ENCODE assay signal across 8 cellular contexts in the genomic region with DNA sequence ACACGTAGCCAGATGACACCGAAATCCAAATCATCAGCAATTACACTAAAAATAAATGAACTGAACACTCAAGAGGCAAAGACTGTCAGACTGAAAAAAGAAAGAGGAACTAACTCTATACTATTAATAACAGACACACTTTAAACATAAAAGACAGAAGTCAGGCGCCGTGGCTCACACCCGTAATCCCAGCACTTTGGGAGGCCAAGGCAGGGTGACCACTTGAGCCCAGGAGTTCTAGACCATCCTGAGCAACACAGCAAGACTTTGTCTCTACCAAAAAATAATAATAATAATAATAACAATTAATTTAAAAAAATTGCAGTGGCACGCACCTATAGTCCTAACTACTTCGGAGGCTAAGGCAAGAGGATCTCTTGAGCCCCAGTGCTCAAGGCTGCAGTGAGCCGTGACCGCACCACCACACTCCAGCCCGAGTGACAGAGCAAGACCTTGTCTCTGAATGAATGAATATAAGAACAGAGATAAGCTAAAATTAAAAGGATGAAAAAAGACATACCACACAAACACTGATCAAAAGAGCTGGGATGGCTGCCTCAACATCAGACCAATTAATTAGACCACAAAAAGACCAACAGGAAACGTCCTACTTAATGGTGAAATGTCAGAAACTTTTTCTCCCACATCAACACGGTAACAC. TPM values are rescaled to one million over a fixed set of nuclear protein-coding genes. Genes with fewer than 3 reads are reported as not detected.
A peak's percentile ranks its signal among the peaks of the same experiment; 100 is the strongest.
DNase-seq lines count a peak whose midpoint lies in the region; ATAC-seq and TF ChIP-seq lines count a peak whose summit lies in the region.

No MANE protein-coding gene starts in this region.

- no peak for TF ChIP-seq CTCF in WTC11 (IDR thresholded peaks at IDR 0.05)

- H4K20me1 ChIP-seq in BLaER1 = peaks cover 100% of the 10 kb centered on the region

- no peaks in the 10 kb centered on the region for H3K27me3 Mint-ChIP-seq in WTC11 (ENCODE audit: low read depth)

- no peaks in the 10 kb centered on the region for H3K4me1 Mint-ChIP-seq in WTC11

- peak; percentile 53 for ATAC-seq in HG03108 (IDR thresholded peaks at IDR 0.05; ENCODE audit: unreplicated experiment)
- ATAC-seq in WTC11 = no peak

- H3K4me3 ChIP-seq in BLaER1 = peak overlapping the region; percentile 60

- peaks cover 99% of the 10 kb centered on the region for H3K4me1 ChIP-seq in BLaER1

- peaks cover 44% of the 10 kb centered on the region for H3K36me3 ChIP-seq in BLaER1

- peaks cover 32% of the 10 kb centered on the region for H3K36me3 Mint-ChIP-seq in WTC11

- no peaks in the 10 kb centered on the region for H3K9me3 ChIP-seq in BLaER1

- no peak overlapping the region for H3K4me3 Mint-ChIP-seq in WTC11

- CTCF ChIA-PET in WTC11 (lab: Charles Lee) = interaction anchor here (1.5 kb wide), 1 partner anchor 99 kb away, joined by 3 read pairs; no protein-coding TSS in a partner anchor

- POLR2A ChIA-PET in WTC11 (lab: Charles Lee) = no interaction called here

- no peaks in the 10 kb centered on the region for H3K9me3 Mint-ChIP-seq in WTC11

- H3K27ac ChIP-seq in BLaER1 = peak overlapping the region; percentile 85

- intact Hi-C loops in posterior vena cava (cut with DNase I) = no loop called here

- 0 out of 2 replicates have a peak overlapping the region, but pooled peaks have one; percentile 15 for H3K27ac Mint-ChIP-seq in WTC11

- DNase-seq in GM19240 (ENCODE audit: insufficient read length, low spot score) (peak; percentile 61), WTC11 (ENCODE audit: low spot score) (no peak), middle frontal gyrus (ENCODE audit: extremely low spot score, low spot score) (no peak), posterior vena cava (ENCODE audit: low spot score) (no peak), NCI-H2196 (lab: John Stamatoyannopoulos, UW; ENCODE audit: unreplicated experiment) (no peak)
- no peak for DNase-seq in activated naive CD4-positive, alpha-beta T cell treated with anti-CD3 and anti-CD28 coated beads, Interleukin-2, amount 50 U/mL, for 16 hours

- H3K4me2 ChIP-seq in BLaER1 = peak overlapping the region; percentile 95

- 0 out of 2 replicates have a peak, but pooled peaks cover 5% of the 10 kb centered on the region for H3K27me3 ChIP-seq in BLaER1

- peak overlapping the region; percentile 66; the same call in 1 of the 2 replicates for H3K9ac ChIP-seq in BLaER1

TF ChIP-seq in WTC11, 78 proteins besides CTCF, POLR2A, EP300 and RAD21 (continues in another document):
- TF ChIP-seq FOXJ3 (CRISPR knock-in tag; IDR thresholded peaks at IDR 0.05; ENCODE audit: borderline replicate concordance) = no peak
- no peak for TF ChIP-seq NR3C1 (CRISPR knock-in tag; conservative IDR thresholded peaks at IDR 0.05; ENCODE audit: low read depth)
- TF ChIP-seq, protein P1, sequence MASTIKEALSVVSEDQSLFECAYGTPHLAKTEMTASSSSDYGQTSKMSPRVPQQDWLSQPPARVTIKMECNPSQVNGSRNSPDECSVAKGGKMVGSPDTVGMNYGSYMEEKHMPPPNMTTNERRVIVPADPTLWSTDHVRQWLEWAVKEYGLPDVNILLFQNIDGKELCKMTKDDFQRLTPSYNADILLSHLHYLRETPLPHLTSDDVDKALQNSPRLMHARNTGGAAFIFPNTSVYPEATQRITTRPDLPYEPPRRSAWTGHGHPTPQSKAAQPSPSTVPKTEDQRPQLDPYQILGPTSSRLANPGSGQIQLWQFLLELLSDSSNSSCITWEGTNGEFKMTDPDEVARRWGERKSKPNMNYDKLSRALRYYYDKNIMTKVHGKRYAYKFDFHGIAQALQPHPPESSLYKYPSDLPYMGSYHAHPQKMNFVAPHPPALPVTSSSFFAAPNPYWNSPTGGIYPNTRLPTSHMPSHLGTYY (CRISPR knock-in tag; IDR thresholded peaks at IDR 0.05) = no peak
- TF ChIP-seq, protein P2, sequence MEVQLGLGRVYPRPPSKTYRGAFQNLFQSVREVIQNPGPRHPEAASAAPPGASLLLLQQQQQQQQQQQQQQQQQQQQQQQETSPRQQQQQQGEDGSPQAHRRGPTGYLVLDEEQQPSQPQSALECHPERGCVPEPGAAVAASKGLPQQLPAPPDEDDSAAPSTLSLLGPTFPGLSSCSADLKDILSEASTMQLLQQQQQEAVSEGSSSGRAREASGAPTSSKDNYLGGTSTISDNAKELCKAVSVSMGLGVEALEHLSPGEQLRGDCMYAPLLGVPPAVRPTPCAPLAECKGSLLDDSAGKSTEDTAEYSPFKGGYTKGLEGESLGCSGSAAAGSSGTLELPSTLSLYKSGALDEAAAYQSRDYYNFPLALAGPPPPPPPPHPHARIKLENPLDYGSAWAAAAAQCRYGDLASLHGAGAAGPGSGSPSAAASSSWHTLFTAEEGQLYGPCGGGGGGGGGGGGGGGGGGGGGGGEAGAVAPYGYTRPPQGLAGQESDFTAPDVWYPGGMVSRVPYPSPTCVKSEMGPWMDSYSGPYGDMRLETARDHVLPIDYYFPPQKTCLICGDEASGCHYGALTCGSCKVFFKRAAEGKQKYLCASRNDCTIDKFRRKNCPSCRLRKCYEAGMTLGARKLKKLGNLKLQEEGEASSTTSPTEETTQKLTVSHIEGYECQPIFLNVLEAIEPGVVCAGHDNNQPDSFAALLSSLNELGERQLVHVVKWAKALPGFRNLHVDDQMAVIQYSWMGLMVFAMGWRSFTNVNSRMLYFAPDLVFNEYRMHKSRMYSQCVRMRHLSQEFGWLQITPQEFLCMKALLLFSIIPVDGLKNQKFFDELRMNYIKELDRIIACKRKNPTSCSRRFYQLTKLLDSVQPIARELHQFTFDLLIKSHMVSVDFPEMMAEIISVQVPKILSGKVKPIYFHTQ (CRISPR knock-in tag; IDR thresholded peaks at IDR 0.05) = no peak
- TF ChIP-seq, protein P3, sequence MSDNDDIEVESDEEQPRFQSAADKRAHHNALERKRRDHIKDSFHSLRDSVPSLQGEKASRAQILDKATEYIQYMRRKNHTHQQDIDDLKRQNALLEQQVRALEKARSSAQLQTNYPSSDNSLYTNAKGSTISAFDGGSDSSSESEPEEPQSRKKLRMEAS (CRISPR knock-in tag; IDR thresholded peaks at IDR 0.05) = no peak
- TF ChIP-seq GTF2I (CRISPR knock-in tag; conservative IDR thresholded peaks at IDR 0.05) = no peak
- TF ChIP-seq ZNF263 (CRISPR knock-in tag; IDR thresholded peaks at IDR 0.05; ENCODE audit: low read depth) = no peak
- TF ChIP-seq, protein P4, sequence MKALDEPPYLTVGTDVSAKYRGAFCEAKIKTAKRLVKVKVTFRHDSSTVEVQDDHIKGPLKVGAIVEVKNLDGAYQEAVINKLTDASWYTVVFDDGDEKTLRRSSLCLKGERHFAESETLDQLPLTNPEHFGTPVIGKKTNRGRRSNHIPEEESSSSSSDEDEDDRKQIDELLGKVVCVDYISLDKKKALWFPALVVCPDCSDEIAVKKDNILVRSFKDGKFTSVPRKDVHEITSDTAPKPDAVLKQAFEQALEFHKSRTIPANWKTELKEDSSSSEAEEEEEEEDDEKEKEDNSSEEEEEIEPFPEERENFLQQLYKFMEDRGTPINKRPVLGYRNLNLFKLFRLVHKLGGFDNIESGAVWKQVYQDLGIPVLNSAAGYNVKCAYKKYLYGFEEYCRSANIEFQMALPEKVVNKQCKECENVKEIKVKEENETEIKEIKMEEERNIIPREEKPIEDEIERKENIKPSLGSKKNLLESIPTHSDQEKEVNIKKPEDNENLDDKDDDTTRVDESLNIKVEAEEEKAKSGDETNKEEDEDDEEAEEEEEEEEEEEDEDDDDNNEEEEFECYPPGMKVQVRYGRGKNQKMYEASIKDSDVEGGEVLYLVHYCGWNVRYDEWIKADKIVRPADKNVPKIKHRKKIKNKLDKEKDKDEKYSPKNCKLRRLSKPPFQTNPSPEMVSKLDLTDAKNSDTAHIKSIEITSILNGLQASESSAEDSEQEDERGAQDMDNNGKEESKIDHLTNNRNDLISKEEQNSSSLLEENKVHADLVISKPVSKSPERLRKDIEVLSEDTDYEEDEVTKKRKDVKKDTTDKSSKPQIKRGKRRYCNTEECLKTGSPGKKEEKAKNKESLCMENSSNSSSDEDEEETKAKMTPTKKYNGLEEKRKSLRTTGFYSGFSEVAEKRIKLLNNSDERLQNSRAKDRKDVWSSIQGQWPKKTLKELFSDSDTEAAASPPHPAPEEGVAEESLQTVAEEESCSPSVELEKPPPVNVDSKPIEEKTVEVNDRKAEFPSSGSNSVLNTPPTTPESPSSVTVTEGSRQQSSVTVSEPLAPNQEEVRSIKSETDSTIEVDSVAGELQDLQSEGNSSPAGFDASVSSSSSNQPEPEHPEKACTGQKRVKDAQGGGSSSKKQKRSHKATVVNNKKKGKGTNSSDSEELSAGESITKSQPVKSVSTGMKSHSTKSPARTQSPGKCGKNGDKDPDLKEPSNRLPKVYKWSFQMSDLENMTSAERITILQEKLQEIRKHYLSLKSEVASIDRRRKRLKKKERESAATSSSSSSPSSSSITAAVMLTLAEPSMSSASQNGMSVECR (CRISPR knock-in tag; IDR thresholded peaks at IDR 0.05; ENCODE audit: borderline replicate concordance) = no peak
- no peak for TF ChIP-seq ATF1 (CRISPR knock-in tag; IDR thresholded peaks at IDR 0.05)
- TF ChIP-seq CREB1 (CRISPR knock-in tag; IDR thresholded peaks at IDR 0.05) = no peak
- TF ChIP-seq HMGA2 (CRISPR knock-in tag; IDR thresholded peaks at IDR 0.05) = no peak
- TF ChIP-seq, protein P5, sequence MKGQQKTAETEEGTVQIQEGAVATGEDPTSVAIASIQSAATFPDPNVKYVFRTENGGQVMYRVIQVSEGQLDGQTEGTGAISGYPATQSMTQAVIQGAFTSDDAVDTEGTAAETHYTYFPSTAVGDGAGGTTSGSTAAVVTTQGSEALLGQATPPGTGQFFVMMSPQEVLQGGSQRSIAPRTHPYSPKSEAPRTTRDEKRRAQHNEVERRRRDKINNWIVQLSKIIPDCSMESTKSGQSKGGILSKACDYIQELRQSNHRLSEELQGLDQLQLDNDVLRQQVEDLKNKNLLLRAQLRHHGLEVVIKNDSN (CRISPR knock-in tag; IDR thresholded peaks at IDR 0.05) = no peak
- no peak for TF ChIP-seq ZNF219 (CRISPR knock-in tag; IDR thresholded peaks at IDR 0.05; ENCODE audit: borderline replicate concordance)
- TF ChIP-seq GRHL2 (CRISPR knock-in tag; IDR thresholded peaks at IDR 0.05; ENCODE audit: insufficient replicate concordance, severe bottlenecking) = no peak

RNA-seq across cellular contexts. Expression of a gene that starts 29.9 kb away (rescaled TPM):
- total RNA-seq in WTC11 (2021) (143 to 167 TPM (median 159 TPM) in 3 replicates), posterior vena cava (100 to 1,000 TPM; 109 to 113 TPM)

RNA-seq across cellular contexts. Expression of a gene that starts 46.6 kb away (rescaled TPM):
- total RNA-seq in WTC11 (2021) (4.9 to 6.6 TPM (median 5.3 TPM) in 3 replicates), posterior vena cava (10 to 100 TPM; 18.1 to 63.3 TPM)
